8 cellular contexts compared by ENCODE assay signal in genomic region chr22:42537199-42537831, GRCh38. TPM values are rescaled to one million over a fixed set of nuclear protein-coding genes. Genes with fewer than 3 reads are reported as not detected.
DNase-seq lines count a peak whose midpoint lies in the region; ATAC-seq and TF ChIP-seq lines count a peak whose summit lies in the region.
"Not testable (repeated sequence)": the region's sequence is repeated elsewhere in the genome, so short reads cannot be mapped to it uniquely, and the experiment has no call there.

No MANE protein-coding gene starts in this region.

- H4K20me1 ChIP-seq in PC-3 (ENCODE audit: low read length) = not testable (repeated sequence)

- peak; percentile 21 for DNase-seq in ELR (ENCODE audit: low read depth)
- DNase-seq in PC-3; activated T-helper 1 cell treated with anti-CD3 and anti-CD28 coated beads, Interleukin-12 subunit alpha, Interleukin-12 subunit beta, Interleukin-2, Interleukin-4 antibody, amounts not matched to agents 30 ng/mL and 10 ng/mL and 1 ng/mL, durations not matched to agents 14 hours and 24 hours and 36 hours (ENCODE audit: low spot score); mesothelial cell of epicardium (ENCODE audit: low spot score in 2 of 2, unreplicated experiment in 2 of 2): not testable (repeated sequence)
- DNase-seq in fibroblast of mammary gland (ENCODE audit: low read depth) = peak; percentile 27
- DNase-seq in stomach = peak; percentile 48

- H3K9me2 ChIP-seq in PC-3 (replicated peaks; ENCODE audit: low read length) = not testable (repeated sequence)

- H2AFZ ChIP-seq in PC-3 (ENCODE audit: low read length) = not testable (repeated sequence)

- not testable (repeated sequence) for H3K27me3 Mint-ChIP-seq in activated T-helper 1 cell treated with anti-CD3 and anti-CD28 coated beads, Interleukin-12 subunit alpha, Interleukin-12 subunit beta, Interleukin-2, Interleukin-4 antibody, amounts not matched to agents 30 ng/mL and 10 ng/mL and 1 ng/mL, durations not matched to agents 14 hours and 24 hours and 36 hours (ENCODE audit: insufficient read depth); mesothelial cell of epicardium (ENCODE audit: low read depth)

- peak overlapping the region; percentile 66 for H3K27ac ChIP-seq in PC-3 (ENCODE audit: low read length)
- H3K27ac ChIP-seq in stomach = peak overlapping the region in 4 of 5 donors; percentile 77 to 88 (median 80)

- not testable (repeated sequence) for H3K36me3 ChIP-seq in PC-3 (ENCODE audit: low read depth, low read length); stomach

- H3K9me3 Mint-ChIP-seq in activated T-helper 1 cell treated with anti-CD3 and anti-CD28 coated beads, Interleukin-12 subunit alpha, Interleukin-12 subunit beta, Interleukin-2, Interleukin-4 antibody, amounts not matched to agents 30 ng/mL and 10 ng/mL and 1 ng/mL, durations not matched to agents 14 hours and 24 hours and 36 hours; mesothelial cell of epicardium: not testable (repeated sequence)

- POLR2A ChIA-PET in PC-3 (lab: Charles Lee; ENCODE audit: unreplicated experiment) = not testable (repeated sequence)

- not testable (repeated sequence) for H3K36me3 Mint-ChIP-seq in activated T-helper 1 cell treated with anti-CD3 and anti-CD28 coated beads, Interleukin-12 subunit alpha, Interleukin-12 subunit beta, Interleukin-2, Interleukin-4 antibody, amounts not matched to agents 30 ng/mL and 10 ng/mL and 1 ng/mL, durations not matched to agents 14 hours and 24 hours and 36 hours (ENCODE audit: low read depth); mesothelial cell of epicardium

- H3K4me1 ChIP-seq in PC-3 (ENCODE audit: insufficient read depth, low read length) = not testable (repeated sequence)
- H3K4me1 ChIP-seq in stomach = peaks cover 4 to 36% (median 22%) of the 10 kb centered on the region in 4 donors

- not testable (repeated sequence) for H3K4me2 ChIP-seq in PC-3 (ENCODE audit: low read length)

- peak overlapping the region; percentile 40 for H3K27ac Mint-ChIP-seq in activated T-helper 1 cell treated with anti-CD3 and anti-CD28 coated beads, Interleukin-12 subunit alpha, Interleukin-12 subunit beta, Interleukin-2, Interleukin-4 antibody, amounts not matched to agents 30 ng/mL and 10 ng/mL and 1 ng/mL, durations not matched to agents 14 hours and 24 hours and 36 hours
- peak overlapping the region; percentile 16 for H3K27ac Mint-ChIP-seq in mesothelial cell of epicardium

- H3K9me3 ChIP-seq in PC-3 (ENCODE audit: low read length); stomach: not testable (repeated sequence)

- peak; percentile 43 for ATAC-seq in GM21381 (IDR thresholded peaks at IDR 0.05; ENCODE audit: unreplicated experiment)
- ATAC-seq in HG03135 (IDR thresholded peaks at IDR 0.05; ENCODE audit: unreplicated experiment) = peak; percentile 45
- peak; percentile 84 for ATAC-seq in PC-3

- 30 to 46% (median 41%) methylated on average over 7 to 12 of the region's 14 CpGs for WGBS in stomach, 5 donors

- TF ChIP-seq CTCF in PC-3 (conservative IDR thresholded peaks at IDR 0.05; ENCODE audit: low read depth, low read length); fibroblast of mammary gland (conservative IDR thresholded peaks at IDR 0.05; ENCODE audit: control insufficient read depth, insufficient read depth, low read depth, low read length); mesothelial cell of epicardium (IDR thresholded peaks at IDR 0.05; ENCODE audit: unreplicated experiment); stomach (IDR thresholded peaks at IDR 0.05): not testable (repeated sequence)

- peak overlapping the region; percentile 26; the same call in 1 of the 2 replicates for H3K9ac ChIP-seq in PC-3 (ENCODE audit: low read length)

- H3K4me3 Mint-ChIP-seq in activated T-helper 1 cell treated with anti-CD3 and anti-CD28 coated beads, Interleukin-12 subunit alpha, Interleukin-12 subunit beta, Interleukin-2, Interleukin-4 antibody, amounts not matched to agents 30 ng/mL and 10 ng/mL and 1 ng/mL, durations not matched to agents 14 hours and 24 hours and 36 hours; mesothelial cell of epicardium: not testable (repeated sequence)

- not testable (repeated sequence) for H3K79me2 ChIP-seq in PC-3 (ENCODE audit: low read length)

- BruUV-seq in PC-3 (replicated peaks; lab: Mats Ljungman, UMichigan) = TSS peak; percentile 34

- TF ChIP-seq POLR2A in stomach (IDR thresholded peaks at IDR 0.05) = not testable (repeated sequence)

- intact Hi-C loops in PC-3 (cut with micrococcal nuclease); activated T-helper 1 cell treated with anti-CD3 and anti-CD28 coated beads, Interleukin-12 subunit alpha, Interleukin-12 subunit beta, Interleukin-2, Interleukin-4 antibody, amounts not matched to agents 30 ng/mL and 10 ng/mL and 1 ng/mL, durations not matched to agents 14 hours and 24 hours and 36 hours (cut with micrococcal nuclease); stomach (cut with DNase I; ENCODE audit: low total_unique reads): not testable (repeated sequence)

- H3K4me1 Mint-ChIP-seq in activated T-helper 1 cell treated with anti-CD3 and anti-CD28 coated beads, Interleukin-12 subunit alpha, Interleukin-12 subunit beta, Interleukin-2, Interleukin-4 antibody, amounts not matched to agents 30 ng/mL and 10 ng/mL and 1 ng/mL, durations not matched to agents 14 hours and 24 hours and 36 hours (ENCODE audit: low read depth) = peaks cover 21% of the 10 kb centered on the region
- H3K4me1 Mint-ChIP-seq in mesothelial cell of epicardium = peaks cover 11% of the 10 kb centered on the region

- CTCF ChIA-PET in PC-3 (lab: Charles Lee) = not testable (repeated sequence)

- not testable (repeated sequence) for H3K27me3 ChIP-seq in PC-3 (ENCODE audit: low read length); stomach

- not testable (repeated sequence) for H3F3A ChIP-seq in PC-3 (ENCODE audit: low read length, unreplicated experiment)

- not testable (repeated sequence) for H3K4me3 ChIP-seq in PC-3 (ENCODE audit: low read length); fibroblast of mammary gland (ENCODE audit: control insufficient read depth, low read depth, low read length); stomach

- not testable (repeated sequence) for TF ChIP-seq EP300 in stomach (IDR thresholded peaks at IDR 0.05)

RNA-seq across cellular contexts. Expression of gene SERHL2, which starts 16.4 kb away (rescaled TPM):
- 4.9 and 5.4 TPM in 2 replicates for total RNA-seq in PC-3 (2014; rRNA removed)
- 1.4 and 2.1 TPM in 2 replicates for total RNA-seq in activated T-helper 1 cell treated with anti-CD3 and anti-CD28 coated beads, Interleukin-12 subunit alpha, Interleukin-12 subunit beta, Interleukin-2, Interleukin-4 antibody, amounts not matched to agents 30 ng/mL and 10 ng/mL and 1 ng/mL, durations not matched to agents 14 hours and 24 hours and 36 hours
- 2.5 to 3.0 TPM (median 2.6 TPM) in 3 replicates for total RNA-seq in mesothelial cell of epicardium
- total RNA-seq in stomach = 1 to 10 TPM in 4 of 5 donors, not detected in 1; 1.7 to 5.5 (median 4.5) TPM
- polyA plus RNA-seq in stomach = 1 to 10 TPM; 2.1 to 4.3 (median 3.3) TPM

RNA-seq across cellular contexts. Expression of gene RRP7A, which starts 17.7 kb away (rescaled TPM):
- total RNA-seq in PC-3 (2014; rRNA removed) = 50.2 and 71.9 TPM in 2 replicates
- 131 and 144 TPM in 2 replicates for total RNA-seq in activated T-helper 1 cell treated with anti-CD3 and anti-CD28 coated beads, Interleukin-12 subunit alpha, Interleukin-12 subunit beta, Interleukin-2, Interleukin-4 antibody, amounts not matched to agents 30 ng/mL and 10 ng/mL and 1 ng/mL, durations not matched to agents 14 hours and 24 hours and 36 hours
- 52.2 to 59.6 TPM (median 53.2 TPM) in 3 replicates for total RNA-seq in mesothelial cell of epicardium
- total RNA-seq in stomach = 10 to 100 TPM; 14.2 to 32.4 (median 21.4) TPM
- 10 to 100 TPM in 2 of 3 donors, 1 to 10 TPM in 1; 9.3 to 29.0 (median 20.9) TPM for polyA plus RNA-seq in stomach
